ENCODE assay signal across 22 cellular contexts in genomic region chr17:36068524-36068923, GRCh38. TPM values are rescaled to one million over a fixed set of nuclear protein-coding genes. Genes with fewer than 3 reads are reported as not detected.
DNase-seq lines count a peak whose midpoint lies in the region; ATAC-seq and TF ChIP-seq lines count a peak whose summit lies in the region.
"Had no signal": no experiment of that assay in that cellular context is flagged by ENCODE, and none has a peak within 500 bp of the region (broad histone marks: within the 10 kb centered on the region; RNA-seq: fewer than 3 reads in every experiment).

No MANE protein-coding gene starts in this region.

- H3K4me1 Mint-ChIP-seq in effector memory CD8-positive, alpha-beta T cell (ENCODE audit: low read depth in 2 of 2): peaks cover 62 to 78% of the 10 kb centered on the region in 2 donors

- no peaks in the 10 kb centered on the region for H3K9me3 Mint-ChIP-seq in effector memory CD8-positive, alpha-beta T cell

- no peak overlapping the region for H3K4me2 ChIP-seq in MM.1S (ENCODE audit: low read depth, low read length)
- H3K4me2 ChIP-seq: A549, KMS-11 had no signal

- H3K27ac Mint-ChIP-seq in effector memory CD8-positive, alpha-beta T cell: peak overlapping the region; percentile 89 to 93
- H3K27ac Mint-ChIP-seq: HFFc6 had no signal

- no peaks in the 10 kb centered on the region for H3K4me1 ChIP-seq in MM.1S (ENCODE audit: low read length)
- H3K4me1 ChIP-seq: A549, Caco-2 had no signal

- no peak overlapping the region for H3K4me3 ChIP-seq in NB4 (ENCODE audit: low read depth, low read length)
- no peak overlapping the region for H3K4me3 ChIP-seq in MM.1S (ENCODE audit: low read length)
- H3K4me3 ChIP-seq: A549, SK-N-MC had no signal

- no peak overlapping the region for H3K9ac ChIP-seq in MM.1S (ENCODE audit: low read length)
- H3K9ac ChIP-seq: KMS-11 had no signal

- H3K4me3 Mint-ChIP-seq in effector memory CD8-positive, alpha-beta T cell: peak overlapping the region in 1 of 2 donors; percentile 18
- H3K4me3 Mint-ChIP-seq: HFFc6 had no signal

- no peak overlapping the region for H2AFZ ChIP-seq in MM.1S (ENCODE audit: low read length)

- H3K79me2 ChIP-seq in MM.1S (ENCODE audit: low read length): no peaks in the 10 kb centered on the region

- TF ChIP-seq POLR2A in NB4 (IDR thresholded peaks at IDR 0.05; ENCODE audit: extremely low read depth, insufficient read length): no peak

- no peaks in the 10 kb centered on the region for H3F3A ChIP-seq in MM.1S (ENCODE audit: insufficient read depth, low read length)

- no peak overlapping the region for H3K27ac ChIP-seq in MM.1S (ENCODE audit: low read length)
- H3K27ac ChIP-seq: A549, C4-2B, HL-60, KMS-11, SK-N-MC had no signal

- no peaks in the 10 kb centered on the region for H3K27me3 ChIP-seq in MM.1S (replicated peaks; ENCODE audit: insufficient read depth, low read length)

- no peaks in the 10 kb centered on the region for H3K9me2 ChIP-seq in MM.1S (replicated peaks; ENCODE audit: insufficient read depth, low read length)

- no peaks in the 10 kb centered on the region for H3K36me3 ChIP-seq in MM.1S (replicated peaks; ENCODE audit: insufficient read depth, low read length)

- H3K27me3 Mint-ChIP-seq in effector memory CD8-positive, alpha-beta T cell: no peaks in the 10 kb centered on the region

- no peak for ATAC-seq in effector memory CD8-positive, alpha-beta T cell (replicated peaks)
- ATAC-seq in omental fat pad (ENCODE audit: low FRiP score): no peak
- ATAC-seq in HG02798 (IDR thresholded peaks at IDR 0.05; ENCODE audit: poor library complexity, unreplicated experiment): no peak
- ATAC-seq: A549, Right ventricle myocardium inferior had no signal

- DNase-seq in NCI-H2171 treated with DMSO at 0.1 percent for 48 hours (lab: John Stamatoyannopoulos, UW) (peak; percentile 7), NCI-H2171 (lab: John Stamatoyannopoulos, UW) (no peak), COR-L47 (lab: John Stamatoyannopoulos, UW) (peak; percentile 1), NB4 (ENCODE audit: low read depth) (peak; percentile 34), MM.1S (no peak), omental fat pad (ENCODE audit: low spot score) (no peak)
- no peak for DNase-seq in effector memory CD8-positive, alpha-beta T cell
- DNase-seq: Caco-2, GF-D8, GOT3, HFFc6, NCI-H1417 treated with DMSO at 0.1 percent for 48 hours, NCI-H2029 treated with DMSO at 0.1 percent for 48 hours, NCI-H226 had no signal

- no peaks in the 10 kb centered on the region for H3K9me3 ChIP-seq in MM.1S (replicated peaks; ENCODE audit: insufficient read depth, low read length)
- H3K9me3 ChIP-seq: A549, Caco-2 had no signal

- TF ChIP-seq CTCF in NB4 (IDR thresholded peaks at IDR 0.05; ENCODE audit: low read depth, low read length) (no peak), MM.1S (IDR thresholded peaks at IDR 0.05; ENCODE audit: low read length) (no peak), omental fat pad (IDR thresholded peaks at IDR 0.05) (no peak)

- peaks cover 5% of the 10 kb centered on the region for H3K36me3 Mint-ChIP-seq in effector memory CD8-positive, alpha-beta T cell (ENCODE audit: insufficient read depth)

- H4K20me1 ChIP-seq in MM.1S (ENCODE audit: insufficient read depth, low read length): no peaks in the 10 kb centered on the region

RNA-seq across cellular contexts. Expression of gene CCL18, which starts 4.5 kb away (rescaled TPM):
- 10 to 100 TPM in 2 of 4 donors, 1 to 10 TPM in 2; 1.7 to 21.5 (median 9.8) TPM for total RNA-seq in omental fat pad
- total RNA-seq: Caco-2, HFFc6, MCF 10A had no signal

RNA-seq across cellular contexts. Expression of gene CCL3, which starts 21.4 kb away (rescaled TPM):
- total RNA-seq in omental fat pad: 10 to 100 TPM in 2 of 4 donors, 1 to 10 TPM in 2; 4.1 to 12.1 (median 8.0) TPM
- total RNA-seq: Caco-2, HFFc6, MCF 10A, Right ventricle myocardium inferior had no signal

RNA-seq across cellular contexts. Expression of gene CCL4, which starts 35.1 kb away (rescaled TPM):
- 10 to 100 TPM in 3 of 4 donors, 1 to 10 TPM in 1; 8.6 to 13.3 (median 11.3) TPM for total RNA-seq in omental fat pad
- total RNA-seq: Caco-2, HFFc6, MCF 10A had no signal

RNA-seq across cellular contexts. Expression of gene CCL23, which starts 50.8 kb away (rescaled TPM):
- 1 to 10 TPM; 1.5 to 6.6 (median 4.7) TPM for total RNA-seq in omental fat pad
- total RNA-seq: Caco-2, HFFc6, MCF 10A, Right ventricle myocardium inferior had no signal

Comparison
In these comparisons a context has a peak if more than half of its experiments do, and no peak if none do; other contexts are left out.
1. DNase-seq: peak in NCI-H2171 treated with DMSO at 0.1 percent for 48 hours (single experiment), COR-L47 (single experiment) and NB4 (single experiment); none in NCI-H2171 (single experiment), effector memory CD8-positive, alpha-beta T cell (0 of 3), MM.1S (single experiment) and omental fat pad (single experiment).